In the genomic region with DNA sequence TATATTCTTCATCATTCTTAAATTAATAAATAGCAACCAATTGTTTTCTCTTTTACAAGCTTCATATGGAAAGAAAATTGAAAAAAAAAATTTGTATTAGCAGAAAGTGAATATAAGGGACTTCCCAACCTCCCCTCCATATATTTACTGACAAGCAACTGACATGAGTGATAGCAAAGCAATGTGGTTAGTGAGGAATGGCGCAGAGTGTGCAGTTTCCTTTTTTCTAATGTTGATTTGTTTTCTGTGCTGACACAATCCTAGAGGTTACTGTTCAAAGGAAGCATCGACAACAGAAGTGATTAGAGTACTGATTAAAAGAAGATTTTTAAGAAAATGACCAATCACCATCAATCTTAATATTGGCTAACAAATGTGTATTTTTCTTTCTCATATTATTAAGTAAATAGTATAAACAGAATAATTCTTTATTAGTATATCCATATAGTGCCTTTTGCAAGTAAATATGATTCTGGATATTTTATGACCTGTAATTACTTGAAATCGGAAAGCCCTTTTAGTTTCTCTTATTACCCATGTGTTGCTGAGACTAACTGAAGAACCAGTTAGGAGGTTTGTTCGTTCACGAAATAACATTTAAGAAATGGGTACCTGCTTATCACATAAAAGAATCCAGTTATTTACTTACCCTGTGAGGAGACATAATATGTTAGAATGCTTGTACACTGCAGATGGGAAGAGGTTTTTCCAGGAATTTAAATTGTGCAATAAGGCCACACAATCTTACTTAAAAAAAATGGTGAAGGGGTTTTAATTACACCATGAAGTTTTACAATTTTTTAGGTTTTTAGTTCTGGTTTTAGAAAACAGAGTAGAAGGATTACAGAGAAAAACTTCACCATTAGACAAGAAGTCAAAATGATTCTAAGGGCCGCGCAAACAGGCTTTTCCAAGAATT, we compare ENCODE assay signal across 8 cellular contexts. TPM values are rescaled to one million over a fixed set of nuclear protein-coding genes. Genes with fewer than 3 reads are reported as not detected.
DNase-seq lines count a peak whose midpoint lies in the region; ATAC-seq and TF ChIP-seq lines count a peak whose summit lies in the region.

No MANE protein-coding gene starts in this region.

- H3K27me3 Mint-ChIP-seq in activated naive CD4-positive, alpha-beta T cell treated with anti-CD3 and anti-CD28 coated beads, Interleukin-2, amount 10 ng/mL, durations not matched to agents 7 days and 5 days: no peaks in the 10 kb centered on the region
- H3K27me3 Mint-ChIP-seq in stimulated activated naive CD8-positive, alpha-beta T cell treated with anti-CD3 and anti-CD28 coated beads, Interleukin-15, amount 100 ng/mL, for 72 hours: no peaks in the 10 kb centered on the region

- TF ChIP-seq CTCF in WI38 (IDR thresholded peaks at IDR 0.05; ENCODE audit: low read depth, low read length) (no peak), omental fat pad (IDR thresholded peaks at IDR 0.05) (no peak)

- CTCF ChIA-PET in activated naive CD4-positive, alpha-beta T cell treated with anti-CD3 and anti-CD28 coated beads, Interleukin-2, amount 10 ng/mL, durations not matched to agents 7 days and 5 days (lab: Charles Lee): interaction anchor here (0.9 to 1.9 kb wide), 4 partner anchors 8 to 77 kb away, joined by 3 to 5 read pairs (median 4); no protein-coding TSS in a partner anchor

- no peaks in the 10 kb centered on the region for H3K9me3 Mint-ChIP-seq in activated naive CD4-positive, alpha-beta T cell treated with anti-CD3 and anti-CD28 coated beads, Interleukin-2, amount 10 ng/mL, durations not matched to agents 7 days and 5 days
- H3K9me3 Mint-ChIP-seq in stimulated activated naive CD8-positive, alpha-beta T cell treated with anti-CD3 and anti-CD28 coated beads, Interleukin-15, amount 100 ng/mL, for 72 hours: no peaks in the 10 kb centered on the region

- H3K4me3 Mint-ChIP-seq in activated naive CD4-positive, alpha-beta T cell treated with anti-CD3 and anti-CD28 coated beads, Interleukin-2, amount 10 ng/mL, durations not matched to agents 7 days and 5 days: peak overlapping the region; percentile 99
- H3K4me3 Mint-ChIP-seq in stimulated activated naive CD8-positive, alpha-beta T cell treated with anti-CD3 and anti-CD28 coated beads, Interleukin-15, amount 100 ng/mL, for 72 hours: peak overlapping the region; percentile 92 to 94

- H3K4me1 Mint-ChIP-seq in activated naive CD4-positive, alpha-beta T cell treated with anti-CD3 and anti-CD28 coated beads, Interleukin-2, amount 10 ng/mL, durations not matched to agents 7 days and 5 days: peaks cover 54% of the 10 kb centered on the region
- peaks cover 54% of the 10 kb centered on the region for H3K4me1 Mint-ChIP-seq in stimulated activated naive CD8-positive, alpha-beta T cell treated with anti-CD3 and anti-CD28 coated beads, Interleukin-15, amount 100 ng/mL, for 72 hours

- peaks cover 30% of the 10 kb centered on the region for H3K36me3 Mint-ChIP-seq in activated naive CD4-positive, alpha-beta T cell treated with anti-CD3 and anti-CD28 coated beads, Interleukin-2, amount 10 ng/mL, durations not matched to agents 7 days and 5 days

- H3K27ac Mint-ChIP-seq in activated naive CD4-positive, alpha-beta T cell treated with anti-CD3 and anti-CD28 coated beads, Interleukin-2, amount 10 ng/mL, durations not matched to agents 7 days and 5 days: peak overlapping the region; percentile 98
- H3K27ac Mint-ChIP-seq in stimulated activated naive CD8-positive, alpha-beta T cell treated with anti-CD3 and anti-CD28 coated beads, Interleukin-15, amount 100 ng/mL, for 72 hours: peak overlapping the region; percentile 96 to 98

- DNase-seq in activated naive CD4-positive, alpha-beta T cell treated with anti-CD3 and anti-CD28 coated beads, Interleukin-2, amount 10 ng/mL, durations not matched to agents 7 days and 5 days: peak; percentile 31
- no peak for DNase-seq in activated naive CD4-positive, alpha-beta T cell treated with anti-CD3 and anti-CD28 coated beads, Interleukin-2, amount 50 U/mL, for 16 hours
- DNase-seq in stimulated activated naive CD8-positive, alpha-beta T cell treated with anti-CD3 and anti-CD28 coated beads, Interleukin-15, amount 100 ng/mL, for 72 hours: no peak
- DNase-seq in inferior parietal cortex (ENCODE audit: extremely low spot score) (no peak), omental fat pad (ENCODE audit: low spot score) (no peak)

- H3K4me3 ChIP-seq in WI38 (ENCODE audit: low read depth, low read length) (peak overlapping the region; percentile 82), iPS-11a (ENCODE audit: low read depth, low read length) (peak overlapping the region; percentile 43)

- ATAC-seq in stimulated activated naive CD8-positive, alpha-beta T cell treated with anti-CD3 and anti-CD28 coated beads, Interleukin-15, amount 100 ng/mL, for 72 hours: no peak
- ATAC-seq in GM21576 (IDR thresholded peaks at IDR 0.05; ENCODE audit: unreplicated experiment) (no peak), omental fat pad (ENCODE audit: low FRiP score) (no peak)

RNA-seq across cellular contexts. Expression of gene PTGER4, which starts 1.4 kb away (rescaled TPM):
- 10 to 100 TPM; 39.5 to 87.7 (median 46.4) TPM for total RNA-seq in omental fat pad
